1 cellular context compared by ENCODE assay signal in genomic region chr20:62386383-62387218, GRCh38.
TF ChIP-seq lines count a peak whose summit lies in the region.

Gene RPS21 (plus strand): TSS chr20:62387103. CDS start chr20:62387339, 236 bp downstream.

TF ChIP-seq in HepG2, 621 proteins besides CTCF, POLR2A, EP300 and RAD21 (continued from another document and continues in another):
- TF ChIP-seq, protein P1, sequence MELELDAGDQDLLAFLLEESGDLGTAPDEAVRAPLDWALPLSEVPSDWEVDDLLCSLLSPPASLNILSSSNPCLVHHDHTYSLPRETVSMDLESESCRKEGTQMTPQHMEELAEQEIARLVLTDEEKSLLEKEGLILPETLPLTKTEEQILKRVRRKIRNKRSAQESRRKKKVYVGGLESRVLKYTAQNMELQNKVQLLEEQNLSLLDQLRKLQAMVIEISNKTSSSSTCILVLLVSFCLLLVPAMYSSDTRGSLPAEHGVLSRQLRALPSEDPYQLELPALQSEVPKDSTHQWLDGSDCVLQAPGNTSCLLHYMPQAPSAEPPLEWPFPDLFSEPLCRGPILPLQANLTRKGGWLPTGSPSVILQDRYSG (CRISPR knock-in tag; IDR thresholded peaks at IDR 0.05) = no peak
- TF ChIP-seq ZNF652 (CRISPR knock-in tag; IDR thresholded peaks at IDR 0.05; ENCODE audit: borderline replicate concordance, low read depth) (no peak), ZSCAN21 (CRISPR knock-in tag; IDR thresholded peaks at IDR 0.05; ENCODE audit: borderline replicate concordance) (peak; percentile 91), ZNF782 (CRISPR knock-in tag; IDR thresholded peaks at IDR 0.05; ENCODE audit: borderline replicate concordance) (peak; percentile 61), ELF4 (CRISPR knock-in tag; IDR thresholded peaks at IDR 0.05; ENCODE audit: borderline replicate concordance) (no peak), ZBTB42 (CRISPR knock-in tag; IDR thresholded peaks at IDR 0.05) (peak; percentile 61; the same call in 1 of the 2 replicates), ZNF234 (CRISPR knock-in tag; conservative IDR thresholded peaks at IDR 0.05) (0 out of 2 replicates have a peak, but pooled peaks have one; percentile 92), ZNF460 (CRISPR knock-in tag; IDR thresholded peaks at IDR 0.05; ENCODE audit: borderline replicate concordance) (no peak), ZNF691 (CRISPR knock-in tag; IDR thresholded peaks at IDR 0.05; ENCODE audit: borderline replicate concordance, low read depth) (no peak), ZNF790 (CRISPR knock-in tag; IDR thresholded peaks at IDR 0.05; ENCODE audit: borderline replicate concordance) (peak; percentile 33; the same call in 1 of the 2 replicates), EED (CRISPR knock-in tag; IDR thresholded peaks at IDR 0.05) (peak; percentile 42; the same call in 1 of the 2 replicates), ZSCAN30 (CRISPR knock-in tag; IDR thresholded peaks at IDR 0.05) (no peak; the same call in 1 of the 2 replicates), LCORL (IDR thresholded peaks at IDR 0.05) (no peak), LCORL (CRISPR knock-in tag; IDR thresholded peaks at IDR 0.05) (no peak), AHDC1 (CRISPR knock-in tag; IDR thresholded peaks at IDR 0.05; ENCODE audit: borderline replicate concordance) (no peak), ZBTB38 (CRISPR knock-in tag; IDR thresholded peaks at IDR 0.05) (peak; percentile 87), ZNF558 (CRISPR knock-in tag; IDR thresholded peaks at IDR 0.05; ENCODE audit: borderline replicate concordance) (peak; percentile 82; the same call in 1 of the 2 replicates), MTA3 (CRISPR knock-in tag; IDR thresholded peaks at IDR 0.05) (no peak), SP5 (CRISPR knock-in tag; IDR thresholded peaks at IDR 0.05; ENCODE audit: borderline replicate concordance, low read depth) (peak; percentile 72), NFYB (CRISPR knock-in tag; IDR thresholded peaks at IDR 0.05) (peak; percentile 66), RERE (CRISPR knock-in tag; IDR thresholded peaks at IDR 0.05; ENCODE audit: low read depth) (peak; percentile 14; the same call in 1 of the 2 replicates), ARID3A (IDR thresholded peaks at IDR 0.05; ENCODE audit: low read depth, low read length) (no peak), BRF2 (CRISPR knock-in tag; IDR thresholded peaks at IDR 0.05) (no peak), CEBPZ (IDR thresholded peaks at IDR 0.05; ENCODE audit: low read length) (no peak), ERF (CRISPR knock-in tag; IDR thresholded peaks at IDR 0.05) (peak; percentile 93), ZNF264 (CRISPR knock-in tag; IDR thresholded peaks at IDR 0.05) (no peak; the same call in 1 of the 2 replicates), SOX6 (IDR thresholded peaks at IDR 0.05) (no peak), SOX6 (CRISPR knock-in tag; IDR thresholded peaks at IDR 0.05) (peak; percentile 76), PAX8 (CRISPR knock-in tag; IDR thresholded peaks at IDR 0.05; ENCODE audit: borderline replicate concordance) (peak; percentile 71; the same call in 1 of the 2 replicates), ZEB1 (IDR thresholded peaks at IDR 0.05; ENCODE audit: insufficient replicate concordance, low read depth) (no peak), FOXO1 (CRISPR knock-in tag; IDR thresholded peaks at IDR 0.05) (peak; percentile 89)
- TF ChIP-seq, protein P2, sequence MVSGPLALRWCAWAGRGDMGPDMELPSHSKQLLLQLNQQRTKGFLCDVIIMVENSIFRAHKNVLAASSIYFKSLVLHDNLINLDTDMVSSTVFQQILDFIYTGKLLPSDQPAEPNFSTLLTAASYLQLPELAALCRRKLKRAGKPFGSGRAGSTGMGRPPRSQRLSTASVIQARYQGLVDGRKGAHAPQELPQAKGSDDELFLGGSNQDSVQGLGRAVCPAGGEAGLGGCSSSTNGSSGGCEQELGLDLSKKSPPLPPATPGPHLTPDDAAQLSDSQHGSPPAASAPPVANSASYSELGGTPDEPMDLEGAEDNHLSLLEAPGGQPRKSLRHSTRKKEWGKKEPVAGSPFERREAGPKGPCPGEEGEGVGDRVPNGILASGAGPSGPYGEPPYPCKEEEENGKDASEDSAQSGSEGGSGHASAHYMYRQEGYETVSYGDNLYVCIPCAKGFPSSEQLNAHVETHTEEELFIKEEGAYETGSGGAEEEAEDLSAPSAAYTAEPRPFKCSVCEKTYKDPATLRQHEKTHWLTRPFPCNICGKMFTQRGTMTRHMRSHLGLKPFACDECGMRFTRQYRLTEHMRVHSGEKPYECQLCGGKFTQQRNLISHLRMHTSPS (CRISPR knock-in tag; IDR thresholded peaks at IDR 0.05; ENCODE audit: low read depth) = peak; percentile 40; the same call in 1 of the 2 replicates
- TF ChIP-seq, protein P3, sequence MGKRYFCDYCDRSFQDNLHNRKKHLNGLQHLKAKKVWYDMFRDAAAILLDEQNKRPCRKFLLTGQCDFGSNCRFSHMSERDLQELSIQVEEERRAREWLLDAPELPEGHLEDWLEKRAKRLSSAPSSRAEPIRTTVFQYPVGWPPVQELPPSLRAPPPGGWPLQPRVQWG (CRISPR knock-in tag; IDR thresholded peaks at IDR 0.05; ENCODE audit: borderline replicate concordance, low read depth) = no peak
- TF ChIP-seq, protein P4, sequence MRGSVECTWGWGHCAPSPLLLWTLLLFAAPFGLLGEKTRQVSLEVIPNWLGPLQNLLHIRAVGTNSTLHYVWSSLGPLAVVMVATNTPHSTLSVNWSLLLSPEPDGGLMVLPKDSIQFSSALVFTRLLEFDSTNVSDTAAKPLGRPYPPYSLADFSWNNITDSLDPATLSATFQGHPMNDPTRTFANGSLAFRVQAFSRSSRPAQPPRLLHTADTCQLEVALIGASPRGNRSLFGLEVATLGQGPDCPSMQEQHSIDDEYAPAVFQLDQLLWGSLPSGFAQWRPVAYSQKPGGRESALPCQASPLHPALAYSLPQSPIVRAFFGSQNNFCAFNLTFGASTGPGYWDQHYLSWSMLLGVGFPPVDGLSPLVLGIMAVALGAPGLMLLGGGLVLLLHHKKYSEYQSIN (CRISPR knock-in tag; IDR thresholded peaks at IDR 0.05; ENCODE audit: borderline replicate concordance) = 0 out of 2 replicates have a peak, but pooled peaks have one; percentile 34
